In the genomic region with DNA sequence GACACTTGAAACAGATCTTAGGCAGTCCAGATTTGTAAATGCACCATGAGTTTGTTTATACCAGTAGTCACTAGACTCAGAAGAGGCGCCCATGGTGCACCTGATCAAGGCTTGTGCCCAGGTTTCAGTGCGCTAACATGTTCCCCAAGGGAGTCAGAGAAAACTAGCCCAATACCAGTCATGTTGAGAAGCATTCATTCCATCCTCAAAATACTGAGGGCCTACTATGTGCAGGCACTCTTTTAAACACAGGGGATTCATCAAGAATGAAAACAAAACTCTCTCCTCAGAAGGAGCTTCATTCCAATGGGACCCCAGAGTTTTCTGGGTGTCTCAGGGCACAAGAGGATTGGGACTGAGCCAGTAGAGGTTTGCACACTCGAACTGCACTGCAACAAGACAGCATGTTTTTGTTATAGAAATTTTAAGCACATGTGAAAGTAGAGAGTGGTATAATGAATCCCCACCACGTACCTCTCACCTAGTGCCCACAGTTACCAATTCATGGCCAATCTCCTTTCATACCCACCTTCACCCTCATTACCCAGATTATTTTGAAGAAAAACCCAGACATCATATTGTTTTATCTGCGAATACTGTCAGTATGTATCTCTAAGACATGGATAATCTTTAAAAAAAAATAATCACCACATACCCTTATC, we compare ENCODE assay signal across 29 cellular contexts.
"Had no signal": no experiment of that assay in that cellular context is flagged by ENCODE, and none has a peak within 500 bp of the region (broad histone marks: within the 10 kb centered on the region; RNA-seq: fewer than 3 reads in every experiment).

No MANE protein-coding gene starts in this region.

- H3K9me3 ChIP-seq: left lung, lower lobe of right lung, pancreas, psoas muscle, right atrium auricular region, right lobe of liver, testis, thyroid gland, upper lobe of right lung had no signal

- H3K27me3 ChIP-seq: left lung, pancreas, right atrium auricular region, right lobe of liver, testis, thyroid gland, upper lobe of right lung had no signal

- DNase-seq: head of caudate nucleus; hypothalamus; immature natural killer cell; kidney; left colon; left lung; lower lobe of right lung; mammary epithelial cell; mesenchymal stem cell; naive B cell; nucleus accumbens; pancreas; posterior cingulate gyrus; psoas muscle; right lobe of liver; stimulated activated CD4-positive, alpha-beta T cell treated with anti-CD3 and anti-CD28 coated beads, Interleukin-1b, Interleukin-23, amount 100 ng/mL, for 48 hours; stimulated activated CD4-positive, alpha-beta T cell treated with anti-CD3 and anti-CD28 coated beads, Interleukin-2, amount 100 ng/mL, for 48 hours; stimulated activated naive B cell treated with anti-CD40 and anti-IgM and Interleukin-4, amounts not matched to agents 10 μg/mL and 1 μg/mL and 100 μg/mL, for 72 hours; substantia nigra; testis; thyroid gland; trophoblast cell; upper lobe of right lung had no signal

- ATAC-seq: left lung; lower lobe of right lung; psoas muscle; right lobe of liver; stimulated activated naive B cell treated with anti-CD40 and anti-IgM and Interleukin-4, amounts not matched to agents 10 μg/mL and 1 μg/mL and 100 μg/mL, for 72 hours had no signal

- H3K9me3 Mint-ChIP-seq: immature natural killer cell; mesothelial cell of epicardium; naive B cell; nephron; stimulated activated naive CD8-positive, alpha-beta T cell treated with anti-CD3 and anti-CD28 coated beads, Interleukin-15, Interleukin-2, amounts not matched to agents 100 ng/mL and 50 ng/mL, for 24 hours had no signal

- H3K27ac ChIP-seq: left lung, lower lobe of right lung, pancreas, psoas muscle, right atrium auricular region, right lobe of liver, testis, thyroid gland, upper lobe of right lung had no signal

- H3K4me3 ChIP-seq: left lung, lower lobe of right lung, pancreas, psoas muscle, right atrium auricular region, right lobe of liver, smooth muscle cell, testis, thyroid gland, upper lobe of right lung had no signal

- H3K27ac Mint-ChIP-seq: immature natural killer cell; naive B cell; stimulated activated naive B cell treated with anti-CD40 and anti-IgM and Interleukin-4, amounts not matched to agents 10 μg/mL and 1 μg/mL and 100 μg/mL, for 72 hours; stimulated activated naive CD8-positive, alpha-beta T cell treated with anti-CD3 and anti-CD28 coated beads, Interleukin-15, Interleukin-2, amounts not matched to agents 100 ng/mL and 50 ng/mL, for 24 hours had no signal

- H3K4me2 ChIP-seq: smooth muscle cell had no signal

- H3K27me3 Mint-ChIP-seq: naive B cell; stimulated activated naive B cell treated with anti-CD40 and anti-IgM and Interleukin-4, amounts not matched to agents 10 μg/mL and 1 μg/mL and 100 μg/mL, for 72 hours; stimulated activated naive CD8-positive, alpha-beta T cell treated with anti-CD3 and anti-CD28 coated beads, Interleukin-15, Interleukin-2, amounts not matched to agents 100 ng/mL and 50 ng/mL, for 24 hours had no signal

- H3K4me3 Mint-ChIP-seq: immature natural killer cell; mesothelial cell of epicardium; naive B cell; nephron; neural crest cell; stimulated activated naive B cell treated with anti-CD40 and anti-IgM and Interleukin-4, amounts not matched to agents 10 μg/mL and 1 μg/mL and 100 μg/mL, for 72 hours; stimulated activated naive CD8-positive, alpha-beta T cell treated with anti-CD3 and anti-CD28 coated beads, Interleukin-15, Interleukin-2, amounts not matched to agents 100 ng/mL and 50 ng/mL, for 24 hours had no signal

- H3K36me3 ChIP-seq: left lung, lower lobe of right lung, pancreas, right atrium auricular region, right lobe of liver, thyroid gland, upper lobe of right lung had no signal

- H3K4me1 ChIP-seq: left lung, lower lobe of right lung, psoas muscle, right atrium auricular region, right lobe of liver, thyroid gland, upper lobe of right lung had no signal
